ENCODE assay signal across 9 cellular contexts in the genomic region with DNA sequence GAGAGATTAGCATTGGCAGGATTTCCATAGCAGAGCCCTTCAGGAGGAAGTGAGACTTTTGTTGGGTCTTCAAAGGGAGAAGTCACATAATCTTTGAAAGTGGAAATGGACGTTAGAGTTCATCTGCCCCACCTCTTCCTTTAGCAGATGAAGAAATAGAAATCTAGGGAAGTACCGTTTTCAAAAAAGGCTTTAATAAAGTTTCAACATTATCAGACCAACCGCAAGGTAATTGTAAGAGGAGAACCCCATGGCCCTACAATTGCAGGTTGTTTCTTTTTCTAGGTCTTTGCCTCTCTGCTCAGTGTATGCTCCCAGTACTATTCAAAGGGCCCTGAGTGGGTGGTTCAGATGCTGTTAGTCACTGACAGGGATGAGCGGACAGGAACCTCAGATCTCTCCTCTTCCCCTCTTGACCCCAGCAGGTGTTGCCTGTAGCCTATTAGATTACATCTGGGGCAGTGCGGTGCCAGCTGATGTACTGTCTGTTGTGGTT.
DNase-seq lines count a peak whose midpoint lies in the region; ATAC-seq and FAIRE-seq lines count a peak whose summit lies in the region.
"Had no signal": no experiment of that assay in that cellular context is flagged by ENCODE, and none has a peak within 500 bp of the region (broad histone marks: within the 10 kb centered on the region; RNA-seq: fewer than 3 reads in every experiment).

No MANE protein-coding gene starts in this region.

- no peaks in the 10 kb centered on the region for H3K27me3 ChIP-seq in effector memory CD4-positive, alpha-beta T cell (replicated peaks; ENCODE audit: control insufficient read depth, insufficient read depth, low read length, poor library complexity, severe bottlenecking)

- peak; percentile 4 for DNase-seq in activated naive CD8-positive, alpha-beta T cell treated with anti-CD3 and anti-CD28 coated beads, Interleukin-2, amount 50 U/mL, for 24 hours
- DNase-seq in effector memory CD4-positive, alpha-beta T cell, result no peak
- DNase-seq in iPS-NIHi11 (ENCODE audit: low spot score), result no peak
- no peak for DNase-seq in urothelium cell line (ENCODE audit: low spot score)
- DNase-seq in activated effector memory CD4-positive, alpha-beta T cell treated with anti-CD3 and anti-CD28 coated beads, Interleukin-2, amount 50 U/mL, for 16 hours, result no peak
- DNase-seq: activated CD4-positive, alpha-beta T cell treated with anti-CD3 and anti-CD28 coated beads, Interleukin-2, amount 10 ng/mL, durations not matched to agents 7 days and 5 days had no signal

- no peak overlapping the region for H3K27ac ChIP-seq in effector memory CD4-positive, alpha-beta T cell (ENCODE audit: insufficient read depth, low read length, poor library complexity, severe bottlenecking)

- H3K9me3 Mint-ChIP-seq in activated naive CD8-positive, alpha-beta T cell treated with anti-CD3 and anti-CD28 coated beads, Interleukin-2, amount 50 U/mL, for 24 hours, result peaks cover 6% of the 10 kb centered on the region

- H3K9me3 ChIP-seq in effector memory CD4-positive, alpha-beta T cell (ENCODE audit: control insufficient read depth, low read length), result no peaks in the 10 kb centered on the region

- H3K4me1 Mint-ChIP-seq in activated naive CD8-positive, alpha-beta T cell treated with anti-CD3 and anti-CD28 coated beads, Interleukin-2, amount 50 U/mL, for 24 hours, result peaks cover 5% of the 10 kb centered on the region
- H3K4me1 Mint-ChIP-seq: activated CD4-positive, alpha-beta T cell treated with anti-CD3 and anti-CD28 coated beads, Interleukin-2, amount 10 ng/mL, durations not matched to agents 7 days and 5 days had no signal

- no peak overlapping the region for H3K4me3 ChIP-seq in effector memory CD4-positive, alpha-beta T cell (ENCODE audit: insufficient read depth, low read depth, low read length, poor library complexity, severe bottlenecking)

- H3K27me3 Mint-ChIP-seq in activated naive CD8-positive, alpha-beta T cell treated with anti-CD3 and anti-CD28 coated beads, Interleukin-2, amount 50 U/mL, for 24 hours, result peaks cover 1% of the 10 kb centered on the region
- H3K27me3 Mint-ChIP-seq: activated CD4-positive, alpha-beta T cell treated with anti-CD3 and anti-CD28 coated beads, Interleukin-2, amount 10 ng/mL, durations not matched to agents 7 days and 5 days had no signal

- no peaks in the 10 kb centered on the region for H3K36me3 Mint-ChIP-seq in activated naive CD8-positive, alpha-beta T cell treated with anti-CD3 and anti-CD28 coated beads, Interleukin-2, amount 50 U/mL, for 24 hours (ENCODE audit: low read depth)

- H3K36me3 ChIP-seq in effector memory CD4-positive, alpha-beta T cell (ENCODE audit: control insufficient read depth, insufficient read depth, low read length), result no peaks in the 10 kb centered on the region

- H3K4me1 ChIP-seq in effector memory CD4-positive, alpha-beta T cell (ENCODE audit: control insufficient read depth, insufficient read depth, low read length, poor library complexity, severe bottlenecking), result no peaks in the 10 kb centered on the region

- no peak overlapping the region for H3K4me3 Mint-ChIP-seq in activated naive CD8-positive, alpha-beta T cell treated with anti-CD3 and anti-CD28 coated beads, Interleukin-2, amount 50 U/mL, for 24 hours
- H3K4me3 Mint-ChIP-seq: activated CD4-positive, alpha-beta T cell treated with anti-CD3 and anti-CD28 coated beads, Interleukin-2, amount 10 ng/mL, durations not matched to agents 7 days and 5 days had no signal

- ATAC-seq in GM18498 (IDR thresholded peaks at IDR 0.05; ENCODE audit: unreplicated experiment) (peak; percentile 91), GM21390 (IDR thresholded peaks at IDR 0.05; ENCODE audit: unreplicated experiment) (peak; percentile 93), HG03520 (IDR thresholded peaks at IDR 0.05; ENCODE audit: unreplicated experiment) (peak; percentile 92)
- peak; percentile 93 for ATAC-seq in activated naive CD8-positive, alpha-beta T cell treated with anti-CD3 and anti-CD28 coated beads, Interleukin-2, amount 50 U/mL, for 24 hours

- no peak overlapping the region for H3K27ac Mint-ChIP-seq in activated naive CD8-positive, alpha-beta T cell treated with anti-CD3 and anti-CD28 coated beads, Interleukin-2, amount 50 U/mL, for 24 hours
- H3K27ac Mint-ChIP-seq: activated CD4-positive, alpha-beta T cell treated with anti-CD3 and anti-CD28 coated beads, Interleukin-2, amount 10 ng/mL, durations not matched to agents 7 days and 5 days had no signal

- FAIRE-seq in urothelium cell line (lab: Jason Lieb, UNC), result no peak
